Comparison of ENCODE assay signal across 1 cellular context in the genomic region with DNA sequence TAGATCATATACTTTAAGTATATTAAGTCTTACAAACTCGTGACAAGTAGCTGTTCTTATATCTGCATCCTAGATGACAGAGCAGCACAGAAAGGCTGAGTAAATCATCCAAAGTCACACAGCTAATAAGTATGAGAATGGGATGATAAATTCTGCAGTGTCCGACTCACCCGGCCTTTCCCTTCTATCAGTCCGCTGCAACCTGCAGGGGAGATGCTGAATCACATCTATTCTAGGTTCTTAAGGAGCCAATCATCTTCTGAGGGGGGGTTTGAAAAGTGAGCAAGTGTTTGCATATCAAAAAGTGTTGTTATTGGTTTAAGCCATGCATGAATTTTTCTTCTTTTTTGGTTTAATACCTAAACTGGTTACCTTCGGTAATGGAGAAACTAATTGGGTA.
TF ChIP-seq lines count a peak whose summit lies in the region.

No MANE protein-coding gene starts in this region.

TF ChIP-seq in HCT116, 20 proteins besides CTCF, POLR2A, EP300 and RAD21 (continued from another document):
- TF ChIP-seq EZH2 (IDR thresholded peaks at IDR 0.05) = no peak
- TF ChIP-seq, protein P1, sequence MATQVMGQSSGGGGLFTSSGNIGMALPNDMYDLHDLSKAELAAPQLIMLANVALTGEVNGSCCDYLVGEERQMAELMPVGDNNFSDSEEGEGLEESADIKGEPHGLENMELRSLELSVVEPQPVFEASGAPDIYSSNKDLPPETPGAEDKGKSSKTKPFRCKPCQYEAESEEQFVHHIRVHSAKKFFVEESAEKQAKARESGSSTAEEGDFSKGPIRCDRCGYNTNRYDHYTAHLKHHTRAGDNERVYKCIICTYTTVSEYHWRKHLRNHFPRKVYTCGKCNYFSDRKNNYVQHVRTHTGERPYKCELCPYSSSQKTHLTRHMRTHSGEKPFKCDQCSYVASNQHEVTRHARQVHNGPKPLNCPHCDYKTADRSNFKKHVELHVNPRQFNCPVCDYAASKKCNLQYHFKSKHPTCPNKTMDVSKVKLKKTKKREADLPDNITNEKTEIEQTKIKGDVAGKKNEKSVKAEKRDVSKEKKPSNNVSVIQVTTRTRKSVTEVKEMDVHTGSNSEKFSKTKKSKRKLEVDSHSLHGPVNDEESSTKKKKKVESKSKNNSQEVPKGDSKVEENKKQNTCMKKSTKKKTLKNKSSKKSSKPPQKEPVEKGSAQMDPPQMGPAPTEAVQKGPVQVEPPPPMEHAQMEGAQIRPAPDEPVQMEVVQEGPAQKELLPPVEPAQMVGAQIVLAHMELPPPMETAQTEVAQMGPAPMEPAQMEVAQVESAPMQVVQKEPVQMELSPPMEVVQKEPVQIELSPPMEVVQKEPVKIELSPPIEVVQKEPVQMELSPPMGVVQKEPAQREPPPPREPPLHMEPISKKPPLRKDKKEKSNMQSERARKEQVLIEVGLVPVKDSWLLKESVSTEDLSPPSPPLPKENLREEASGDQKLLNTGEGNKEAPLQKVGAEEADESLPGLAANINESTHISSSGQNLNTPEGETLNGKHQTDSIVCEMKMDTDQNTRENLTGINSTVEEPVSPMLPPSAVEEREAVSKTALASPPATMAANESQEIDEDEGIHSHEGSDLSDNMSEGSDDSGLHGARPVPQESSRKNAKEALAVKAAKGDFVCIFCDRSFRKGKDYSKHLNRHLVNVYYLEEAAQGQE (IDR thresholded peaks at IDR 0.05; ENCODE audit: low read depth) = no peak
TF ChIP-seq in HCT116: peak in this region for 0.
